In genomic region chr1:84385347-84385746, GRCh38 we compare ENCODE assay signal across 1 cellular context.
TF ChIP-seq lines count a peak whose summit lies in the region.

No MANE protein-coding gene starts in this region.

TF ChIP-seq in SK-N-SH treated with all-trans-retinoic acid at 6 μM for 48 hours, 23 proteins besides CTCF, POLR2A, EP300 and RAD21:
- TF ChIP-seq, protein P1, sequence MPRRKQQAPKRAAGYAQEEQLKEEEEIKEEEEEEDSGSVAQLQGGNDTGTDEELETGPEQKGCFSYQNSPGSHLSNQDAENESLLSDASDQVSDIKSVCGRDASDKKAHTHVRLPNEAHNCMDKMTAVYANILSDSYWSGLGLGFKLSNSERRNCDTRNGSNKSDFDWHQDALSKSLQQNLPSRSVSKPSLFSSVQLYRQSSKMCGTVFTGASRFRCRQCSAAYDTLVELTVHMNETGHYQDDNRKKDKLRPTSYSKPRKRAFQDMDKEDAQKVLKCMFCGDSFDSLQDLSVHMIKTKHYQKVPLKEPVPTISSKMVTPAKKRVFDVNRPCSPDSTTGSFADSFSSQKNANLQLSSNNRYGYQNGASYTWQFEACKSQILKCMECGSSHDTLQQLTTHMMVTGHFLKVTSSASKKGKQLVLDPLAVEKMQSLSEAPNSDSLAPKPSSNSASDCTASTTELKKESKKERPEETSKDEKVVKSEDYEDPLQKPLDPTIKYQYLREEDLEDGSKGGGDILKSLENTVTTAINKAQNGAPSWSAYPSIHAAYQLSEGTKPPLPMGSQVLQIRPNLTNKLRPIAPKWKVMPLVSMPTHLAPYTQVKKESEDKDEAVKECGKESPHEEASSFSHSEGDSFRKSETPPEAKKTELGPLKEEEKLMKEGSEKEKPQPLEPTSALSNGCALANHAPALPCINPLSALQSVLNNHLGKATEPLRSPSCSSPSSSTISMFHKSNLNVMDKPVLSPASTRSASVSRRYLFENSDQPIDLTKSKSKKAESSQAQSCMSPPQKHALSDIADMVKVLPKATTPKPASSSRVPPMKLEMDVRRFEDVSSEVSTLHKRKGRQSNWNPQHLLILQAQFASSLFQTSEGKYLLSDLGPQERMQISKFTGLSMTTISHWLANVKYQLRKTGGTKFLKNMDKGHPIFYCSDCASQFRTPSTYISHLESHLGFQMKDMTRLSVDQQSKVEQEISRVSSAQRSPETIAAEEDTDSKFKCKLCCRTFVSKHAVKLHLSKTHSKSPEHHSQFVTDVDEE (CRISPR knock-in tag; IDR thresholded peaks at IDR 0.05), result no peak
- TF ChIP-seq ISL1 (CRISPR knock-in tag; IDR thresholded peaks at IDR 0.05), result peak; percentile 88
TF ChIP-seq in SK-N-SH treated with all-trans-retinoic acid at 6 μM for 48 hours: peak in this region for 1.
